ENCODE assay signal across 8 cellular contexts in the genomic region with DNA sequence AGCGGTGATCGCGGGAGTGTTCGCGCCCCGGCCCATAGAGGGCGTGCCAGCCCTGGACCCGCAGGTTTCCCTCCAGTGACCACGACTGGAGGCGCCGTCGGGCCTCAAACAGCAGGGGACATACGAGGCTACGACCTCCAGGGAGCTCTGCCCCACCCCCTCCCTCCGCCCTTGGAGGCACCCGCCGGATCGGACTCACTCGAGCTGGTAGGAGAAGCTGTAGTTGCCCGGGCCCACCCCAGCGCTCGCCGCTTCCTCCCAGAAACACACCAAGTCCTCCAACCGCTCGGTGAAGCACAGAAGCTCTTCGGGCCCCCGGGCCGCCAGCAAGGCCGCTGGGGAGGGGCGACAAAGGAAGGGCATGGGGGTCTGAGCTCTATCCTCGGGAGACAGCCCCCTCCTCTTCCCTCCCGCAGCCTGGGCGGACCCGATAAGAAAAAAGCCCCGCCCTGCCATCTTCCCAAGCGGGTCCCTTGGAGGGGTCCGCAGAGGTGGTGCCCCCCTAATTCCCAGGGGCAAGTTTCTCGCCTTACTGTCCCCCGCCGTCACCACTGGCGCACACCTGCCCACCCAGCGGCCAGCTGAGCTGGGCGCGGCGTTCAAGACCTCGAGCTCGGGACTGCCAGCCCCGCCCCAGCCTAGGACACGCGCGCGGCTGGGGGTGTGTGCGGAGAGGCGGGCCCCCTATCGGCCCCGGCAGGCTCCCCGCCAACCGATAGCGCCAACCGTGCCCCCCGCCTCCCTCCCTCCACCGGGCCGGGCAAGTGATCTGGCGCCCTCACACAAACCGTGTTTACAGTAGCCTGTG. TPM values are rescaled to one million over a fixed set of nuclear protein-coding genes. Genes with fewer than 3 reads are reported as not detected.
DNase-seq lines count a peak whose midpoint lies in the region; ATAC-seq and TF ChIP-seq lines count a peak whose summit lies in the region.

No MANE protein-coding gene starts in this region.

- peaks cover 49% of the 10 kb centered on the region for H3K4me1 Mint-ChIP-seq in activated T-cell treated with anti-CD3 and anti-CD28 coated beads, Interleukin-2, amount 50 U/mL, for 72 hours (ENCODE audit: low read depth)

- ATAC-seq in activated T-cell treated with anti-CD3 and anti-CD28 coated beads, Interleukin-2, amount 50 U/mL, for 72 hours (replicated peaks in 1 of 2) = no peak
- ATAC-seq in psoas muscle (peak in 2 of 4 donors; percentile 25 to 36), GM18858 (IDR thresholded peaks at IDR 0.05; ENCODE audit: unreplicated experiment) (no peak), HG02973 (IDR thresholded peaks at IDR 0.05; ENCODE audit: unreplicated experiment) (no peak)

- intact Hi-C loops in psoas muscle (cut with DNase I) = loop anchor here (5.0 kb wide), 3 partner anchors 39 to 204 kb away; partner anchors contain the start of gene ELAVL3 (in 1 of the 2)

- TF ChIP-seq CTCF in cardiac muscle cell (IDR thresholded peaks at IDR 0.05; ENCODE audit: low read depth, low read length) (peak; percentile 80), psoas muscle (IDR thresholded peaks at IDR 0.05) (peak; percentile 57)

- H3K36me3 Mint-ChIP-seq in activated T-cell treated with anti-CD3 and anti-CD28 coated beads, Interleukin-2, amount 50 U/mL, for 72 hours (ENCODE audit: insufficient read depth in 2 of 2) = peaks cover 2 to 5% of the 10 kb centered on the region in 2 donors

- H3K4me1 ChIP-seq in cardiac muscle cell (ENCODE audit: low read depth) (peaks cover 7% of the 10 kb centered on the region), psoas muscle (peaks cover 22% of the 10 kb centered on the region)

- peaks cover 6% of the 10 kb centered on the region for H3K27me3 Mint-ChIP-seq in activated T-cell treated with anti-CD3 and anti-CD28 coated beads, Interleukin-2, amount 50 U/mL, for 72 hours (ENCODE audit: low read depth)

- H3K4me3 Mint-ChIP-seq in activated T-cell treated with anti-CD3 and anti-CD28 coated beads, Interleukin-2, amount 50 U/mL, for 72 hours = peak overlapping the region; percentile 89 to 95

- H3K9me3 ChIP-seq in cardiac muscle cell (ENCODE audit: low read depth) (no peaks in the 10 kb centered on the region), psoas muscle (no peaks in the 10 kb centered on the region)

- no peaks in the 10 kb centered on the region for H3K36me3 ChIP-seq in cardiac muscle cell
- H3K36me3 ChIP-seq in psoas muscle (ENCODE audit: insufficient read depth in 1 of 2, low read depth in 1 of 2) = no peaks in the 10 kb centered on the region

- peak overlapping the region; percentile 56 for H3K27ac Mint-ChIP-seq in activated T-cell treated with anti-CD3 and anti-CD28 coated beads, Interleukin-2, amount 50 U/mL, for 72 hours

- H3K9me3 Mint-ChIP-seq in activated T-cell treated with anti-CD3 and anti-CD28 coated beads, Interleukin-2, amount 50 U/mL, for 72 hours = no peaks in the 10 kb centered on the region

- DNase-seq in activated T-cell treated with anti-CD3 and anti-CD28 coated beads for 1 hour (ENCODE audit: low read depth) = peak; percentile 19
- no peak for DNase-seq in activated T-cell treated with anti-CD3 and anti-CD28 coated beads for 4 hours
- DNase-seq in NCI-H774 (lab: John Stamatoyannopoulos, UW) = peak; percentile 32
- peak; percentile 66 to 74 for DNase-seq in activated T-cell treated with anti-CD3 and anti-CD28 coated beads, Interleukin-2, amount 50 U/mL, for 72 hours
- DNase-seq in cardiac muscle cell (ENCODE audit: low read depth in 1 of 2, low spot score in 1 of 2) = peak; percentile 42 to 83
- DNase-seq in psoas muscle = peak; percentile 51 to 71

- H3K4me3 ChIP-seq in cardiac muscle cell = peak overlapping the region; percentile 54
- peak overlapping the region; percentile 53 for H3K4me3 ChIP-seq in psoas muscle

- 1 to 2% (median 1%) methylated on average over 51 to 65 of the region's 65 CpGs for WGBS in psoas muscle, 3 donors

- no peaks in the 10 kb centered on the region for H3K27me3 ChIP-seq in cardiac muscle cell
- peaks cover 0 to 24% (median 8%) of the 10 kb centered on the region in 3 donors for H3K27me3 ChIP-seq in psoas muscle (ENCODE audit: insufficient read depth in 3 of 3, low read length in 2 of 3)

- H3K27ac ChIP-seq in cardiac muscle cell (peak overlapping the region; percentile 64), psoas muscle (no peak overlapping the region)

RNA-seq across cellular contexts. Expression of gene EPOR, which starts 1.0 kb away (rescaled TPM):
- 10 to 100 TPM in 1 of 2 donors, 1 to 10 TPM in 1; 9.6 to 11.1 TPM for total RNA-seq in activated T-cell treated with anti-CD3 and anti-CD28 coated beads, Interleukin-2, amount 50 U/mL, for 72 hours
- total RNA-seq in cardiac muscle cell = 47.1 and 53.7 TPM in 2 replicates
- 46.8 and 54.0 TPM in 2 replicates for polyA plus RNA-seq in cardiac muscle cell
- total RNA-seq in psoas muscle = 1 to 10 TPM; 1.0 to 2.1 (median 1.7) TPM
- 1 to 10 TPM; 1.7 to 2.1 (median 2.1) TPM for polyA plus RNA-seq in psoas muscle

RNA-seq across cellular contexts. Expression of gene SWSAP1, which starts 8.6 kb away (rescaled TPM):
- 1 to 10 TPM; 1.9 to 2.6 TPM for total RNA-seq in activated T-cell treated with anti-CD3 and anti-CD28 coated beads, Interleukin-2, amount 50 U/mL, for 72 hours
- 2.1 and 5.4 TPM in 2 replicates for total RNA-seq in cardiac muscle cell
- polyA plus RNA-seq in cardiac muscle cell = 7.2 and 7.5 TPM in 2 replicates
- 1 to 10 TPM; 1.1 to 1.7 (median 1.4) TPM for total RNA-seq in psoas muscle
- 1 to 10 TPM; 2.1 to 3.9 (median 2.3) TPM for polyA plus RNA-seq in psoas muscle

RNA-seq across cellular contexts. Expression of gene PLPPR2, which starts 27.9 kb away (rescaled TPM):
- 1 to 10 TPM; 6.9 to 9.7 TPM for total RNA-seq in activated T-cell treated with anti-CD3 and anti-CD28 coated beads, Interleukin-2, amount 50 U/mL, for 72 hours
- total RNA-seq in cardiac muscle cell = 7.3 and 13.4 TPM in 2 replicates
- polyA plus RNA-seq in cardiac muscle cell = 14.9 and 15.6 TPM in 2 replicates
- total RNA-seq in psoas muscle = 10 to 100 TPM; 14.1 to 33.6 (median 21.5) TPM
- 10 to 100 TPM in 2 of 3 donors, 1 to 10 TPM in 1; 4.3 to 30.9 (median 20.8) TPM for polyA plus RNA-seq in psoas muscle

RNA-seq across cellular contexts. Expression of gene RGL3, which starts 36.0 kb away (rescaled TPM):
- not detected for total RNA-seq in activated T-cell treated with anti-CD3 and anti-CD28 coated beads, Interleukin-2, amount 50 U/mL, for 72 hours
- total RNA-seq in cardiac muscle cell (29.2 and 52.1 TPM in 2 replicates), psoas muscle (1 to 10 TPM; 1.6 to 6.4 (median 3.0) TPM)
- polyA plus RNA-seq in cardiac muscle cell (32.2 and 38.9 TPM in 2 replicates), psoas muscle (1 to 10 TPM; 1.2 to 2.4 (median 2.2) TPM)

RNA-seq across cellular contexts. Expression of gene CCDC159, which starts 36.8 kb away (rescaled TPM):
- total RNA-seq in activated T-cell treated with anti-CD3 and anti-CD28 coated beads, Interleukin-2, amount 50 U/mL, for 72 hours = 10 to 100 TPM; 27.9 to 30.7 TPM
- total RNA-seq in cardiac muscle cell (3.8 and 9.3 TPM in 2 replicates), psoas muscle (1 to 10 TPM; 2.4 to 9.2 (median 4.9) TPM)
- polyA plus RNA-seq in cardiac muscle cell (8.7 and 9.7 TPM in 2 replicates), psoas muscle (1 to 10 TPM; 2.7 to 5.9 (median 5.3) TPM)
